Comparison of ENCODE assay signal across 8 cellular contexts in genomic region chr4:189904420-189905027, GRCh38. TPM values are rescaled to one million over a fixed set of nuclear protein-coding genes. Genes with fewer than 3 reads are reported as not detected.
DNase-seq lines count a peak whose midpoint lies in the region; ATAC-seq, FAIRE-seq and TF ChIP-seq lines count a peak whose summit lies in the region.
"Not testable (repeated sequence)": the region's sequence is repeated elsewhere in the genome, so short reads cannot be mapped to it uniquely, and the experiment has no call there.

No MANE protein-coding gene starts in this region.

- not testable (repeated sequence) for H3K4me2 ChIP-seq in IMR-90 (ENCODE audit: low read depth, low read length)

- intact Hi-C loops in IMR-90 (cut with micrococcal nuclease): loop anchor here (1.0 to 10.0 kb wide), 2 partner anchors 111 to 700 kb away; no protein-coding TSS in a partner anchor
- intact Hi-C loops in activated B cell treated with CpG ODN at 0.5 μM for 24 hours (cut with micrococcal nuclease); MCF 10A (cut with micrococcal nuclease); left ventricle myocardium superior (cut with micrococcal nuclease); pancreas (cut with DNase I); upper lobe of right lung (cut with DNase I): not testable (repeated sequence)

- not testable (repeated sequence) for H2BK5ac ChIP-seq in IMR-90 (ENCODE audit: low read depth, low read length, poor library complexity, severe bottlenecking)

- H4K8ac ChIP-seq in IMR-90 (ENCODE audit: low read depth in 2 of 2, low read length in 2 of 2): not testable (repeated sequence)

- TF ChIP-seq CTCF in GM06990 (IDR thresholded peaks at IDR 0.05; ENCODE audit: insufficient read depth, low read length, poor library complexity, severe bottlenecking): peak; percentile 59
- TF ChIP-seq CTCF in IMR-90 (conservative IDR thresholded peaks at IDR 0.05; ENCODE audit: low read depth, low read length): peak; percentile 69
- peak; percentile 20 for TF ChIP-seq CTCF in activated B cell treated with CpG ODN at 0.5 μM for 24 hours (IDR thresholded peaks at IDR 0.05)
- peak; percentile 68 for TF ChIP-seq CTCF in MCF 10A (IDR thresholded peaks at IDR 0.05; ENCODE audit: unreplicated experiment)
- peak; percentile 35 to 61 (median 56) for TF ChIP-seq CTCF in pancreas (IDR thresholded peaks at IDR 0.05)
- TF ChIP-seq CTCF in upper lobe of right lung (IDR thresholded peaks at IDR 0.05): peak; percentile 65

- not testable (repeated sequence) for TF ChIP-seq POLR2A in IMR-90 (IDR thresholded peaks at IDR 0.05; ENCODE audit: low read depth, low read length)

- not testable (repeated sequence) for H3K56ac ChIP-seq in IMR-90 (ENCODE audit: extremely low read depth, insufficient read depth, low read length)

- not testable (repeated sequence) for H3K9me3 ChIP-seq in IMR-90 (ENCODE audit: control insufficient read depth, insufficient read depth, low read length); pancreas; upper lobe of right lung

- TF ChIP-seq RAD21 in IMR-90 (IDR thresholded peaks at IDR 0.05; ENCODE audit: low read length): peak; percentile 61

- not testable (repeated sequence) for H3K36me3 ChIP-seq in GM06990 (ENCODE audit: control insufficient read depth, insufficient read depth, low read length); H7 (replicated peaks; ENCODE audit: control insufficient read depth, insufficient read depth, low read length); IMR-90 (ENCODE audit: control insufficient read depth, insufficient read depth, low read length); pancreas; upper lobe of right lung

- DNase-seq in GM06990 (ENCODE audit: extremely low read depth, insufficient read length); activated B cell treated with CpG ODN at 0.5 μM for 24 hours; left ventricle myocardium superior; upper lobe of right lung: not testable (repeated sequence)
- DNase-seq in H7 (peak; percentile 61), IMR-90 (peak; percentile 75), MCF 10A (ENCODE audit: unreplicated experiment) (peak; percentile 83), pancreas (peak in 4 of 6 donors; percentile 18 to 50 (median 30))

- H3K27me3 ChIP-seq in GM06990 (replicated peaks; ENCODE audit: control insufficient read depth, insufficient read depth, low read length); H7 (ENCODE audit: control insufficient read depth, insufficient read depth, low read length); IMR-90 (ENCODE audit: control insufficient read depth, insufficient read depth, low read length); pancreas; upper lobe of right lung: not testable (repeated sequence)

- H3K27ac Mint-ChIP-seq in activated B cell treated with CpG ODN at 0.5 μM for 24 hours; MCF 10A (ENCODE audit: low read depth, unreplicated experiment): not testable (repeated sequence)

- not testable (repeated sequence) for H3K4ac ChIP-seq in IMR-90 (ENCODE audit: low read depth, low read length)

- not testable (repeated sequence) for H3K4me3 Mint-ChIP-seq in activated B cell treated with CpG ODN at 0.5 μM for 24 hours; MCF 10A (ENCODE audit: unreplicated experiment)

- H3K79me1 ChIP-seq in IMR-90 (ENCODE audit: low read depth in 1 of 2, low read length in 2 of 2): not testable (repeated sequence)

- ATAC-seq in IMR-90 (ENCODE audit: low read depth): peak; percentile 85
- not testable (repeated sequence) for ATAC-seq in activated B cell treated with CpG ODN at 0.5 μM for 24 hours (ENCODE audit: low read depth)
- ATAC-seq in left ventricle myocardium superior: peak; percentile 41
- peak in 2 of 4 donors; percentile 60 to 68 for ATAC-seq in pancreas
- ATAC-seq in upper lobe of right lung: peak; percentile 52

- not testable (repeated sequence) for H4K91ac ChIP-seq in IMR-90 (ENCODE audit: insufficient read depth, low read depth, low read length)

- not testable (repeated sequence) for H3K4me1 Mint-ChIP-seq in activated B cell treated with CpG ODN at 0.5 μM for 24 hours; MCF 10A (ENCODE audit: insufficient read depth, unreplicated experiment)

- not testable (repeated sequence) for H4K5ac ChIP-seq in IMR-90 (ENCODE audit: low read depth, low read length)

- H3K27me3 Mint-ChIP-seq in activated B cell treated with CpG ODN at 0.5 μM for 24 hours; MCF 10A (ENCODE audit: insufficient read depth, unreplicated experiment): not testable (repeated sequence)

- not testable (repeated sequence) for FAIRE-seq in pancreas (lab: Jason Lieb, UNC)

- H3K36me3 Mint-ChIP-seq in activated B cell treated with CpG ODN at 0.5 μM for 24 hours (ENCODE audit: low read depth); MCF 10A (ENCODE audit: insufficient read depth, unreplicated experiment): not testable (repeated sequence)

- not testable (repeated sequence) for H4K20me1 ChIP-seq in IMR-90 (ENCODE audit: insufficient read depth, low read length)

- BruUV-seq in IMR-90 (replicated peaks; lab: Mats Ljungman, UMichigan); MCF 10A (replicated peaks; lab: Mats Ljungman, UMichigan): not testable (repeated sequence)

- H3K4me3 ChIP-seq in GM06990 (replicated peaks; ENCODE audit: low read depth, low read length); H7 (ENCODE audit: insufficient read depth, low read depth, low read length); IMR-90 (ENCODE audit: insufficient read depth, low read depth, low read length); pancreas; upper lobe of right lung: not testable (repeated sequence)

- H3K23ac ChIP-seq in IMR-90 (ENCODE audit: low read depth, low read length): not testable (repeated sequence)

- H2AK9ac ChIP-seq in IMR-90 (replicated peaks; ENCODE audit: low read depth, low read length, poor library complexity): not testable (repeated sequence)

- CTCF ChIA-PET in IMR-90 (lab: Yijun Ruan, JAX): interaction anchor here (1.0 kb wide), 1 partner anchor 9 kb away, joined by 3 read pairs; no protein-coding TSS in a partner anchor
- CTCF ChIA-PET in activated B cell treated with CpG ODN at 0.5 μM for 24 hours (lab: Charles Lee): not testable (repeated sequence)
- CTCF ChIA-PET in MCF 10A (lab: Yijun Ruan, JAX): interaction anchor here (0.6 to 3.2 kb wide), 15 partner anchors 9 to 1821 kb away, joined by 3 to 21 read pairs (median 3); no protein-coding TSS in a partner anchor

- H3K27ac ChIP-seq in IMR-90 (ENCODE audit: insufficient read depth, low read length); pancreas; upper lobe of right lung: not testable (repeated sequence)

- not testable (repeated sequence) for H3K18ac ChIP-seq in IMR-90 (ENCODE audit: low read depth, low read length)

- in situ Hi-C loops in IMR-90 (cut with MboI; ENCODE audit: low sequenced_read_pairs): not testable (repeated sequence)

- not testable (repeated sequence) for H2BK15ac ChIP-seq in IMR-90 (ENCODE audit: low read depth, low read length)

- not testable (repeated sequence) for H3K9me3 Mint-ChIP-seq in activated B cell treated with CpG ODN at 0.5 μM for 24 hours; MCF 10A (ENCODE audit: unreplicated experiment)

- H2BK120ac ChIP-seq in IMR-90 (ENCODE audit: low read depth, low read length): not testable (repeated sequence)

- WGBS in IMR-90 (ENCODE audit: extremely low coverage in 2 of 2, insufficient read length in 1 of 2), 2 experiments: 0% methylated on average over 1 of the region's 6 CpGs; no CpG with 5 or more reads in 1 of the 2 experiments
- WGBS in pancreas, 2 donors: 30 to 32% methylated on average over 6 of the region's 6 CpGs

- not testable (repeated sequence) for H2AK5ac ChIP-seq in IMR-90 (ENCODE audit: low read depth, low read length)

- not testable (repeated sequence) for H2AFZ ChIP-seq in IMR-90 (replicated peaks; ENCODE audit: low read length, poor library complexity)

- H3K9ac ChIP-seq in IMR-90 (ENCODE audit: low read depth, low read length): not testable (repeated sequence)

- dilution Hi-C loops in IMR-90 (cut with HindIII; ENCODE audit: low sequenced_read_pairs, unreplicated experiment): not testable (repeated sequence)

- not testable (repeated sequence) for H3K14ac ChIP-seq in IMR-90 (replicated peaks; ENCODE audit: low read depth, low read length)

- POLR2A ChIA-PET in IMR-90 (lab: Charles Lee; ENCODE audit: unreplicated experiment); activated B cell treated with CpG ODN at 0.5 μM for 24 hours (lab: Charles Lee); MCF 10A (lab: Yijun Ruan, JAX): not testable (repeated sequence)

- not testable (repeated sequence) for H3K4me1 ChIP-seq in IMR-90 (ENCODE audit: control insufficient read depth, insufficient read depth, low read length); pancreas; upper lobe of right lung

- not testable (repeated sequence) for H3K9me1 ChIP-seq in IMR-90 (ENCODE audit: insufficient read depth, low read length)

- not testable (repeated sequence) for H2BK20ac ChIP-seq in IMR-90 (ENCODE audit: low read depth, low read length)

TF ChIP-seq in IMR-90, 13 proteins besides CTCF, POLR2A, EP300 and RAD21:
- TF ChIP-seq SMC3 (IDR thresholded peaks at IDR 0.05; ENCODE audit: low read depth, low read length): peak; percentile 38; the same call in 1 of the 2 replicates
TF ChIP-seq in IMR-90: peak in this region for 1; not testable (repeated sequence) for 12.

RNA-seq across cellular contexts. Expression of gene FRG1, which starts 36.1 kb away (rescaled TPM):
- 19.5 and 21.4 TPM in 2 replicates for total RNA-seq in H7 (2014; rRNA removed; shearing (Covaris generic))
- total RNA-seq in IMR-90 (2012; rRNA removed): 13.4 and 28.3 TPM in 2 replicates
- 16.1 and 16.2 TPM in 2 replicates for polyA plus RNA-seq in IMR-90 (2012; rRNA removed)
- polyA plus RNA-seq in IMR-90 (2012; cell fraction: cytosol; rRNA removed): 4.9 and 12.3 TPM in 2 replicates
- polyA plus RNA-seq in IMR-90 (2012; cell fraction: nucleus; rRNA removed; ENCODE audit: low replicate concordance): 1.3 and 9.4 TPM in 2 replicates
- 45.1 and 49.0 TPM in 2 replicates for total RNA-seq in activated B cell treated with CpG ODN at 0.5 μM for 24 hours
- 61.5 and 62.9 TPM in 2 replicates for total RNA-seq in MCF 10A (2022)
- 28.9 TPM for total RNA-seq in left ventricle myocardium superior
- 10 to 100 TPM; 11.7 to 20.7 (median 17.2) TPM for total RNA-seq in pancreas
- polyA plus RNA-seq in pancreas: 10 to 100 TPM; 19.1 to 22.1 TPM
- total RNA-seq in upper lobe of right lung: 38.2 TPM
